23 cellular contexts compared by ENCODE assay signal in genomic region chr15:88383354-88383753, GRCh38.
"Had no signal": no experiment of that assay in that cellular context is flagged by ENCODE, and none has a peak within 500 bp of the region (broad histone marks: within the 10 kb centered on the region; RNA-seq: fewer than 3 reads in every experiment).

No MANE protein-coding gene starts in this region.

- H3K4me3 Mint-ChIP-seq: effector memory CD8-positive, alpha-beta T cell; mesothelial cell of epicardium; naive B cell; natural killer cell treated with Interleukin-12 subunit alpha and Interleukin-12 subunit beta and Interleukin-15 and Interleukin-18, amount 100 ng/mL, for 72 hours; neural crest cell; stimulated activated effector memory CD8-positive, alpha-beta T cell treated with anti-CD3 and anti-CD28 coated beads, Interleukin-12 subunit alpha, Interleukin-12 subunit beta, amount 100 ng/mL, for 72 hours had no signal

- H3K9me3 ChIP-seq: esophagus squamous epithelium, mucosa of descending colon, neutrophil, pancreas, suprapubic skin, transverse colon, upper lobe of right lung, uterus had no signal

- H3K4me1 Mint-ChIP-seq: mesothelial cell of epicardium, naive B cell, neural crest cell had no signal

- H3K27me3 ChIP-seq: esophagus squamous epithelium, pancreas, suprapubic skin, transverse colon, uterus had no signal

- H3K4me1 ChIP-seq: esophagus squamous epithelium, pancreas, suprapubic skin, transverse colon, upper lobe of right lung, uterus had no signal

- H3K4me3 ChIP-seq: esophagus squamous epithelium, mucosa of descending colon, pancreas, smooth muscle cell, suprapubic skin, transverse colon, upper lobe of right lung, uterus had no signal

- H3K9me3 Mint-ChIP-seq: effector memory CD8-positive, alpha-beta T cell; mesothelial cell of epicardium; naive B cell; natural killer cell treated with Interleukin-12 subunit alpha and Interleukin-12 subunit beta and Interleukin-15 and Interleukin-18, amount 100 ng/mL, for 72 hours; neural crest cell; stimulated activated effector memory CD8-positive, alpha-beta T cell treated with anti-CD3 and anti-CD28 coated beads, Interleukin-12 subunit alpha, Interleukin-12 subunit beta, amount 100 ng/mL, for 72 hours had no signal

- DNase-seq: cortex of kidney; effector memory CD8-positive, alpha-beta T cell; erythroblast; esophagus squamous epithelium; mesenchymal stem cell; mucosa of descending colon; naive B cell; retina; stimulated activated CD4-positive, alpha-beta T cell treated with anti-CD3 and anti-CD28 coated beads, Interleukin-12 subunit alpha, Interleukin-12 subunit beta, amount 100 ng/mL, for 4 hours; stimulated activated CD4-positive, alpha-beta T cell treated with anti-CD3 and anti-CD28 coated beads, Interleukin-1b, Interleukin-23, amount 100 ng/mL, for 48 hours; stimulated activated CD4-positive, alpha-beta T cell treated with anti-CD3 and anti-CD28 coated beads, Interleukin-4, amount 100 ng/mL, for 1 hour; stimulated activated naive CD4-positive, alpha-beta T cell treated with Interleukin-2 at 50 U/mL for 16 hours; transverse colon; upper lobe of right lung; uterus had no signal

- H3K36me3 ChIP-seq: esophagus squamous epithelium, neutrophil, pancreas, suprapubic skin, transverse colon, upper lobe of right lung, uterus had no signal

- ATAC-seq: effector memory CD8-positive, alpha-beta T cell; mucosa of descending colon; natural killer cell treated with Interleukin-12 subunit alpha and Interleukin-12 subunit beta and Interleukin-15 and Interleukin-18, amount 100 ng/mL, for 72 hours; stimulated activated effector memory CD8-positive, alpha-beta T cell treated with anti-CD3 and anti-CD28 coated beads, Interleukin-12 subunit alpha, Interleukin-12 subunit beta, amount 100 ng/mL, for 72 hours; upper lobe of right lung had no signal

- H3K27ac ChIP-seq: esophagus squamous epithelium, neutrophil, pancreas, suprapubic skin, transverse colon, upper lobe of right lung, uterus had no signal

- H3K36me3 Mint-ChIP-seq: mesothelial cell of epicardium; naive B cell; natural killer cell treated with Interleukin-12 subunit alpha and Interleukin-12 subunit beta and Interleukin-15 and Interleukin-18, amount 100 ng/mL, for 72 hours; stimulated activated effector memory CD8-positive, alpha-beta T cell treated with anti-CD3 and anti-CD28 coated beads, Interleukin-12 subunit alpha, Interleukin-12 subunit beta, amount 100 ng/mL, for 72 hours had no signal

- H3K27ac Mint-ChIP-seq: effector memory CD8-positive, alpha-beta T cell; mesothelial cell of epicardium; natural killer cell treated with Interleukin-12 subunit alpha and Interleukin-12 subunit beta and Interleukin-15 and Interleukin-18, amount 100 ng/mL, for 72 hours; stimulated activated effector memory CD8-positive, alpha-beta T cell treated with anti-CD3 and anti-CD28 coated beads, Interleukin-12 subunit alpha, Interleukin-12 subunit beta, amount 100 ng/mL, for 72 hours had no signal
